9 cellular contexts compared by ENCODE assay signal in genomic region chr19:918481-919156, GRCh38. TPM values are rescaled to one million over a fixed set of nuclear protein-coding genes. Genes with fewer than 3 reads are reported as not detected.
DNase-seq lines count a peak whose midpoint lies in the region; ATAC-seq and TF ChIP-seq lines count a peak whose summit lies in the region.
"Had no signal": no experiment of that assay in that cellular context is flagged by ENCODE, and none has a peak within 500 bp of the region (broad histone marks: within the 10 kb centered on the region; RNA-seq: fewer than 3 reads in every experiment).

No MANE protein-coding gene starts in this region.

- peak in 4 of 6 experiments; percentile 20 to 52 (median 34) for DNase-seq in stimulated activated naive CD4-positive, alpha-beta T cell (lab: John Stamatoyannopoulos, UW)
- DNase-seq in stimulated activated naive CD4-positive, alpha-beta T cell treated with Interleukin-2 at 50 U/mL for 16 hours (lab: John Stamatoyannopoulos, UW), result no peak
- no peak for DNase-seq in foreskin fibroblast
- DNase-seq in hippocampal formation (lab: John Stamatoyannopoulos, UW), result no peak
- no peak for DNase-seq in omental fat pad (ENCODE audit: low spot score)
- DNase-seq: DND-41, left ventricle myocardium superior, NCI-H510A had no signal

- H3K27me3 Mint-ChIP-seq in activated T-helper 17 cell treated with anti-CD3 and anti-CD28 coated beads, Interleukin-2, amount 50 U/mL, for 72 hours, result no peaks in the 10 kb centered on the region

- no peaks in the 10 kb centered on the region for H3K9me3 Mint-ChIP-seq in activated T-helper 17 cell treated with anti-CD3 and anti-CD28 coated beads, Interleukin-2, amount 50 U/mL, for 72 hours

- no peak overlapping the region for H3K4me3 ChIP-seq in foreskin fibroblast (ENCODE audit: low read depth in 1 of 2, low read length in 2 of 2)

- TF ChIP-seq CTCF in foreskin fibroblast (IDR thresholded peaks at IDR 0.05; ENCODE audit: low read depth, low read length) (no peak), omental fat pad (IDR thresholded peaks at IDR 0.05) (no peak)

- ATAC-seq in activated T-helper 17 cell treated with anti-CD3 and anti-CD28 coated beads, Interleukin-2, amount 50 U/mL, for 72 hours (replicated peaks), result peak; percentile 23
- no peak for ATAC-seq in omental fat pad (ENCODE audit: low FRiP score)
- ATAC-seq: left ventricle myocardium superior had no signal

- no peaks in the 10 kb centered on the region for H3K4me1 Mint-ChIP-seq in activated T-helper 17 cell treated with anti-CD3 and anti-CD28 coated beads, Interleukin-2, amount 50 U/mL, for 72 hours

- H3K36me3 Mint-ChIP-seq in activated T-helper 17 cell treated with anti-CD3 and anti-CD28 coated beads, Interleukin-2, amount 50 U/mL, for 72 hours (ENCODE audit: low read depth), result peaks cover 18% of the 10 kb centered on the region

- H3K4me3 Mint-ChIP-seq in activated T-helper 17 cell treated with anti-CD3 and anti-CD28 coated beads, Interleukin-2, amount 50 U/mL, for 72 hours, result peak overlapping the region; percentile 73

- H3K27ac Mint-ChIP-seq in activated T-helper 17 cell treated with anti-CD3 and anti-CD28 coated beads, Interleukin-2, amount 50 U/mL, for 72 hours, result no peak overlapping the region

RNA-seq across cellular contexts. Expression of gene KISS1R, which starts 1.5 kb away (rescaled TPM):
- 10 to 100 TPM; 17.5 to 53.1 TPM for total RNA-seq in activated T-helper 17 cell treated with anti-CD3 and anti-CD28 coated beads, Interleukin-2, amount 50 U/mL, for 72 hours
- total RNA-seq in omental fat pad, result under 1 TPM in 1 of 4 donors, not detected in 3; 0.24 TPM
- total RNA-seq: left ventricle myocardium superior had no signal

RNA-seq across cellular contexts. Expression of gene R3HDM4, which starts 5.6 kb away (rescaled TPM):
- total RNA-seq in activated T-helper 17 cell treated with anti-CD3 and anti-CD28 coated beads, Interleukin-2, amount 50 U/mL, for 72 hours, result 10 to 100 TPM; 78.5 to 79.3 TPM
- total RNA-seq in omental fat pad, result 10 to 100 TPM; 27.1 to 55.2 (median 44.4) TPM

RNA-seq across cellular contexts. Expression of gene ARID3A, which starts 7.2 kb away (rescaled TPM):
- 10 to 100 TPM; 50.3 to 79.3 TPM for total RNA-seq in activated T-helper 17 cell treated with anti-CD3 and anti-CD28 coated beads, Interleukin-2, amount 50 U/mL, for 72 hours
- 10 to 100 TPM in 2 of 4 donors, 1 to 10 TPM in 2; 3.7 to 15.1 (median 7.7) TPM for total RNA-seq in omental fat pad

RNA-seq across cellular contexts. Expression of gene RNU6-9, which starts 25.3 kb away (rescaled TPM):
- total RNA-seq in activated T-helper 17 cell treated with anti-CD3 and anti-CD28 coated beads, Interleukin-2, amount 50 U/mL, for 72 hours, result not detected
- not detected for total RNA-seq in omental fat pad
- total RNA-seq: left ventricle myocardium superior had no signal

RNA-seq across cellular contexts. Expression of gene MED16, which starts 25.6 kb away (rescaled TPM):
- 10 to 100 TPM; 60.4 to 64.1 TPM for total RNA-seq in activated T-helper 17 cell treated with anti-CD3 and anti-CD28 coated beads, Interleukin-2, amount 50 U/mL, for 72 hours
- total RNA-seq in omental fat pad, result 10 to 100 TPM; 20.1 to 34.0 (median 24.5) TPM

Comparison
In these comparisons a context has a peak if more than half of its experiments do, and no peak if none do; other contexts are left out.
1. DNase-seq: peak in stimulated activated naive CD4-positive, alpha-beta T cell (4 of 6); none in stimulated activated naive CD4-positive, alpha-beta T cell treated with Interleukin-2 at 50 U/mL for 16 hours (single experiment), foreskin fibroblast (0 of 2), hippocampal formation (0 of 2) and omental fat pad (single experiment).
2. RNA of gene KISS1R, which starts 1.5 kb away (total RNA-seq): 17.5 to 53.1 TPM in activated T-helper 17 cell treated with anti-CD3 and anti-CD28 coated beads, Interleukin-2, amount 50 U/mL, for 72 hours; 0.24 TPM in omental fat pad; every median in the first group is over 10 times any median in the second.